Comparison of ENCODE assay signal across 8 cellular contexts in genomic region chr1:84300991-84301758, GRCh38. TPM values are rescaled to one million over a fixed set of nuclear protein-coding genes. Genes with fewer than 3 reads are reported as not detected.
DNase-seq lines count a peak whose midpoint lies in the region; ATAC-seq and TF ChIP-seq lines count a peak whose summit lies in the region.

SAMD13 (plus strand) TSS chr1:84301708; CDS start chr1:84303235, 1,527 bp downstream.

- no peaks in the 10 kb centered on the region for H4K20me1 ChIP-seq in PC-3 (ENCODE audit: low read length)

- ATAC-seq in GM18505 (IDR thresholded peaks at IDR 0.05; ENCODE audit: unreplicated experiment) (peak; percentile 29), PC-3 (no peak), psoas muscle (peak; percentile 48 to 66 (median 58)), GM18870 (IDR thresholded peaks at IDR 0.05; ENCODE audit: unreplicated experiment) (no peak), HG02571 (IDR thresholded peaks at IDR 0.05; ENCODE audit: unreplicated experiment) (no peak)

- peak within 1 kb of the TSS; percentile 90 for H3K4me2 ChIP-seq in PC-3 (ENCODE audit: low read length)

- peak within 1 kb of the TSS; percentile 85 for H2AFZ ChIP-seq in PC-3 (ENCODE audit: low read length)

- TF ChIP-seq CTCF in PC-3 (conservative IDR thresholded peaks at IDR 0.05; ENCODE audit: low read depth, low read length), result no peak
- no peak for TF ChIP-seq CTCF in left ventricle myocardium inferior (IDR thresholded peaks at IDR 0.05; ENCODE audit: borderline replicate concordance)
- TF ChIP-seq CTCF in psoas muscle (IDR thresholded peaks at IDR 0.05), result no peak

- TF ChIP-seq POLR2A in GM18505 (IDR thresholded peaks at IDR 0.05; ENCODE audit: borderline replicate concordance, extremely low read depth, insufficient read depth, insufficient read length), result no peak

- H3K4me3 ChIP-seq in Jurkat, Clone E6-1 (ENCODE audit: low read length), result peak within 1 kb of the TSS; percentile 60
- peak within 1 kb of the TSS; percentile 67 for H3K4me3 ChIP-seq in PC-3 (ENCODE audit: low read length)
- peak within 1 kb of the TSS; percentile 78 for H3K4me3 ChIP-seq in adipocyte (ENCODE audit: low read length)
- H3K4me3 ChIP-seq in left ventricle myocardium inferior, result peak within 1 kb of the TSS; percentile 63
- H3K4me3 ChIP-seq in psoas muscle, result peak within 1 kb of the TSS; percentile 96

- no peaks in the 10 kb centered on the region for H3F3A ChIP-seq in PC-3 (ENCODE audit: low read length, unreplicated experiment)

- peak within 1 kb of the TSS; percentile 66 for H3K9ac ChIP-seq in PC-3 (ENCODE audit: low read length)
- H3K9ac ChIP-seq in adipocyte (ENCODE audit: low read length), result peak within 1 kb of the TSS; percentile 52

- no peaks in the 10 kb centered on the region for H3K79me2 ChIP-seq in PC-3 (ENCODE audit: low read length)

- no peaks in the 10 kb centered on the region for H3K9me2 ChIP-seq in PC-3 (replicated peaks; ENCODE audit: low read length)

- BruUV-seq in PC-3 (replicated peaks; lab: Mats Ljungman, UMichigan), result no TSS peak

- H3K27me3 ChIP-seq in PC-3 (ENCODE audit: low read length) (no peaks in the 10 kb centered on the region), adipocyte (replicated peaks; ENCODE audit: control insufficient read depth, insufficient read depth, low read length) (no peaks in the 10 kb centered on the region), left ventricle myocardium inferior (ENCODE audit: low read depth) (no peaks in the 10 kb centered on the region), psoas muscle (ENCODE audit: insufficient read depth in 3 of 3, low read length in 2 of 3) (no peaks in the 10 kb centered on the region)

- DNase-seq in Jurkat, Clone E6-1 (ENCODE audit: low read depth, low spot score), result peak; percentile 94
- DNase-seq in PC-3 (peak; percentile 70), adipocyte (ENCODE audit: low read depth) (peak; percentile 61), left ventricle myocardium inferior (peak; percentile 47), psoas muscle (peak; percentile 50 to 65)

- H3K4me1 ChIP-seq in PC-3 (ENCODE audit: insufficient read depth, low read length) (peaks cover 54% of the 10 kb centered on the region), adipocyte (ENCODE audit: control insufficient read depth, insufficient read depth, low read length) (peaks cover 34% of the 10 kb centered on the region), left ventricle myocardium inferior (peaks cover 62% of the 10 kb centered on the region), psoas muscle (peaks cover 31% of the 10 kb centered on the region)

- peak within 1 kb of the TSS; percentile 66 for H3K27ac ChIP-seq in PC-3 (ENCODE audit: low read length)
- H3K27ac ChIP-seq in left ventricle myocardium inferior (replicated peaks), result peak within 1 kb of the TSS; percentile 92
- peak within 1 kb of the TSS; percentile 95 for H3K27ac ChIP-seq in psoas muscle

- intact Hi-C loops in PC-3 (cut with micrococcal nuclease) (loop anchor here (5.0 kb wide), 2 partner anchors 111 to 114 kb away; no protein-coding TSS in a partner anchor), left ventricle myocardium inferior (cut with micrococcal nuclease) (no loop called here), psoas muscle (cut with DNase I) (loop anchor here (5.0 to 10.0 kb wide), 4 partner anchors 61 to 206 kb away; partner anchors contain the start of genes GNG5 (in 1 of the 2) and SPATA1 (in 1 of the 2))

- CTCF ChIA-PET in PC-3 (lab: Charles Lee), result no interaction called here

- POLR2A ChIA-PET in PC-3 (lab: Charles Lee; ENCODE audit: unreplicated experiment), result interaction anchor here (0.5 to 0.6 kb wide), 2 partner anchors 273 to 399 kb away, joined by 3 to 4 read pairs; no protein-coding TSS in a partner anchor

- H3K9me3 ChIP-seq in PC-3 (ENCODE audit: low read length) (no peaks in the 10 kb centered on the region), adipocyte (ENCODE audit: control insufficient read depth, low read length) (no peaks in the 10 kb centered on the region), left ventricle myocardium inferior (replicated peaks) (peaks cover under 1% of the 10 kb centered on the region), psoas muscle (no peaks in the 10 kb centered on the region)

- WGBS in psoas muscle, 3 donors, result 7 to 9% (median 7%) methylated on average over 5 of the region's 5 CpGs

- H3K36me3 ChIP-seq in PC-3 (ENCODE audit: low read depth, low read length), result no peaks in the 10 kb centered on the region
- no peaks in the 10 kb centered on the region for H3K36me3 ChIP-seq in adipocyte (ENCODE audit: control insufficient read depth, insufficient read depth, low read length, severe bottlenecking)
- no peaks in the 10 kb centered on the region for H3K36me3 ChIP-seq in left ventricle myocardium inferior
- H3K36me3 ChIP-seq in psoas muscle (ENCODE audit: insufficient read depth in 1 of 2, low read depth in 1 of 2), result no peaks in the 10 kb centered on the region

RNA-seq across cellular contexts. Expression of gene SAMD13, which starts in this region (rescaled TPM):
- polyA plus RNA-seq in Jurkat, Clone E6-1 (2012; ENCODE audit: insufficient read depth, insufficient read length), result 6.2 TPM
- 1.1 and 2.2 TPM in 2 replicates for total RNA-seq in PC-3 (2014; rRNA removed)
- total RNA-seq in left ventricle myocardium inferior, result 2.0 TPM
- total RNA-seq in psoas muscle, result 1 to 10 TPM in 2 of 4 donors, under 1 TPM in 2; 0.65 to 3.2 (median 1.3) TPM
- polyA plus RNA-seq in psoas muscle, result 1 to 10 TPM in 2 of 3 donors, under 1 TPM in 1; 0.53 to 6.8 (median 5.5) TPM

Comparison
In these comparisons a context has a peak if more than half of its experiments do, and no peak if none do; other contexts are left out.
1. ATAC-seq: peak in GM18505 (single experiment) and psoas muscle (4 of 4); none in PC-3 (single experiment), GM18870 (single experiment) and HG02571 (single experiment).
2. Peak in every context shown above with its lines, with median percentiles within 50 percentile points of each other: DNase-seq, H3K4me3 ChIP-seq and H3K27ac ChIP-seq.